ENCODE assay signal across 2 cellular contexts in genomic region chr1:236497908-236498307, GRCh38.
A peak's percentile ranks its signal among the peaks of the same experiment; 100 is the strongest.
TF ChIP-seq lines count a peak whose summit lies in the region.

No MANE protein-coding gene starts in this region.

TF ChIP-seq in HEK293, 187 proteins besides CTCF, POLR2A, EP300 and RAD21 (continued from another document):
- TF ChIP-seq, protein P1, sequence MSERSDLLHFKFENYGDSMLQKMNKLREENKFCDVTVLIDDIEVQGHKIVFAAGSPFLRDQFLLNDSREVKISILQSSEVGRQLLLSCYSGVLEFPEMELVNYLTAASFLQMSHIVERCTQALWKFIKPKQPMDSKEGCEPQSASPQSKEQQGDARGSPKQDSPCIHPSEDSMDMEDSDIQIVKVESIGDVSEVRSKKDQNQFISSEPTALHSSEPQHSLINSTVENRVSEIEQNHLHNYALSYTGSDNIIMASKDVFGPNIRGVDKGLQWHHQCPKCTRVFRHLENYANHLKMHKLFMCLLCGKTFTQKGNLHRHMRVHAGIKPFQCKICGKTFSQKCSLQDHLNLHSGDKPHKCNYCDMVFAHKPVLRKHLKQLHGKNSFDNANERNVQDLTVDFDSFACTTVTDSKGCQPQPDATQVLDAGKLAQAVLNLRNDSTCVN (tag by site-specific recombination; optimal IDR thresholded peaks at IDR 0.05) = peak; percentile 4

TF ChIP-seq in GM12878, 131 proteins besides CTCF, POLR2A, EP300 and RAD21 (continued from another document):
- no peak for TF ChIP-seq GATAD2B (conservative IDR thresholded peaks at IDR 0.05; ENCODE audit: low read depth)
- TF ChIP-seq EZH2 (IDR thresholded peaks at IDR 0.05; ENCODE audit: borderline replicate concordance, control insufficient read depth, low read depth, low read length) = no peak
- no peak for TF ChIP-seq BRCA1 (IDR thresholded peaks at IDR 0.05; ENCODE audit: low read depth, low read length)
TF ChIP-seq in GM12878: peak in this region for 0.
